In genomic region chr12:112937741-112938719, GRCh38 we compare ENCODE assay signal across 1 cellular context.
TF ChIP-seq lines count a peak whose summit lies in the region.

A gene with protein sequence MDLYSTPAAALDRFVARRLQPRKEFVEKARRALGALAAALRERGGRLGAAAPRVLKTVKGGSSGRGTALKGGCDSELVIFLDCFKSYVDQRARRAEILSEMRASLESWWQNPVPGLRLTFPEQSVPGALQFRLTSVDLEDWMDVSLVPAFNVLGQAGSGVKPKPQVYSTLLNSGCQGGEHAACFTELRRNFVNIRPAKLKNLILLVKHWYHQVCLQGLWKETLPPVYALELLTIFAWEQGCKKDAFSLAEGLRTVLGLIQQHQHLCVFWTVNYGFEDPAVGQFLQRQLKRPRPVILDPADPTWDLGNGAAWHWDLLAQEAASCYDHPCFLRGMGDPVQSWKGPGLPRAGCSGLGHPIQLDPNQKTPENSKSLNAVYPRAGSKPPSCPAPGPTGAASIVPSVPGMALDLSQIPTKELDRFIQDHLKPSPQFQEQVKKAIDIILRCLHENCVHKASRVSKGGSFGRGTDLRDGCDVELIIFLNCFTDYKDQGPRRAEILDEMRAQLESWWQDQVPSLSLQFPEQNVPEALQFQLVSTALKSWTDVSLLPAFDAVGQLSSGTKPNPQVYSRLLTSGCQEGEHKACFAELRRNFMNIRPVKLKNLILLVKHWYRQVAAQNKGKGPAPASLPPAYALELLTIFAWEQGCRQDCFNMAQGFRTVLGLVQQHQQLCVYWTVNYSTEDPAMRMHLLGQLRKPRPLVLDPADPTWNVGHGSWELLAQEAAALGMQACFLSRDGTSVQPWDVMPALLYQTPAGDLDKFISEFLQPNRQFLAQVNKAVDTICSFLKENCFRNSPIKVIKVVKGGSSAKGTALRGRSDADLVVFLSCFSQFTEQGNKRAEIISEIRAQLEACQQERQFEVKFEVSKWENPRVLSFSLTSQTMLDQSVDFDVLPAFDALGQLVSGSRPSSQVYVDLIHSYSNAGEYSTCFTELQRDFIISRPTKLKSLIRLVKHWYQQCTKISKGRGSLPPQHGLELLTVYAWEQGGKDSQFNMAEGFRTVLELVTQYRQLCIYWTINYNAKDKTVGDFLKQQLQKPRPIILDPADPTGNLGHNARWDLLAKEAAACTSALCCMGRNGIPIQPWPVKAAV (plus strand): TSS chr12:112938474. CDS start chr12:112938531, 57 bp downstream.

TF ChIP-seq in GM12878, 131 proteins besides CTCF, POLR2A, EP300 and RAD21 (continued from another document and continues in another):
- TF ChIP-seq ZNF687 (IDR thresholded peaks at IDR 0.05) (peak; percentile 27; the same call in 1 of the 2 replicates), NR2F1 (conservative IDR thresholded peaks at IDR 0.05) (peak; percentile 44; the same call in 1 of the 2 replicates), E4F1 (IDR thresholded peaks at IDR 0.05; ENCODE audit: borderline replicate concordance, partially characterized antibody) (peak; percentile 53), SMAD1 (IDR thresholded peaks at IDR 0.05; ENCODE audit: low read depth, partially characterized antibody) (no peak), KDM1A (IDR thresholded peaks at IDR 0.05; ENCODE audit: borderline replicate concordance) (no peak), ESRRA (IDR thresholded peaks at IDR 0.05; ENCODE audit: low read length) (no peak), STAT3 (IDR thresholded peaks at IDR 0.05; ENCODE audit: low read depth, low read length) (no peak), ASH2L (IDR thresholded peaks at IDR 0.05; ENCODE audit: borderline replicate concordance, low read depth) (no peak), YY1 (IDR thresholded peaks at IDR 0.05; ENCODE audit: low read depth, low read length) (peak; percentile 65), NKRF (conservative IDR thresholded peaks at IDR 0.05) (peak; percentile 54; the same call in 1 of the 2 replicates), NBN (IDR thresholded peaks at IDR 0.05) (peak; percentile 61; the same call in 1 of the 2 replicates), ZBTB4 (CRISPR knock-in tag; IDR thresholded peaks at IDR 0.05) (no peak), MEF2A (IDR thresholded peaks at IDR 0.05; ENCODE audit: insufficient read depth, low read depth, low read length) (no peak), BHLHE40 (IDR thresholded peaks at IDR 0.05; ENCODE audit: borderline replicate concordance in 1 of 2, low read depth in 2 of 2, low read length in 1 of 2) (peak in 1 of 2 experiments; percentile 24; a peak in 1 of 4 replicates), IKZF1 (conservative IDR thresholded peaks at IDR 0.05) (peak; percentile 97), HDAC6 (IDR thresholded peaks at IDR 0.05; ENCODE audit: unreplicated experiment) (no peak), CHD2 (IDR thresholded peaks at IDR 0.05; ENCODE audit: borderline replicate concordance, low read depth, low read length) (0 out of 2 replicates have a peak, but pooled peaks have one; percentile 17), RUNX3 (IDR thresholded peaks at IDR 0.05; ENCODE audit: low read length) (0 out of 2 replicates have a peak, but pooled peaks have one; percentile 23), TARDBP (IDR thresholded peaks at IDR 0.05; ENCODE audit: borderline replicate concordance) (no peak), ZNF622 (IDR thresholded peaks at IDR 0.05) (no peak)
- TF ChIP-seq, protein P1, sequence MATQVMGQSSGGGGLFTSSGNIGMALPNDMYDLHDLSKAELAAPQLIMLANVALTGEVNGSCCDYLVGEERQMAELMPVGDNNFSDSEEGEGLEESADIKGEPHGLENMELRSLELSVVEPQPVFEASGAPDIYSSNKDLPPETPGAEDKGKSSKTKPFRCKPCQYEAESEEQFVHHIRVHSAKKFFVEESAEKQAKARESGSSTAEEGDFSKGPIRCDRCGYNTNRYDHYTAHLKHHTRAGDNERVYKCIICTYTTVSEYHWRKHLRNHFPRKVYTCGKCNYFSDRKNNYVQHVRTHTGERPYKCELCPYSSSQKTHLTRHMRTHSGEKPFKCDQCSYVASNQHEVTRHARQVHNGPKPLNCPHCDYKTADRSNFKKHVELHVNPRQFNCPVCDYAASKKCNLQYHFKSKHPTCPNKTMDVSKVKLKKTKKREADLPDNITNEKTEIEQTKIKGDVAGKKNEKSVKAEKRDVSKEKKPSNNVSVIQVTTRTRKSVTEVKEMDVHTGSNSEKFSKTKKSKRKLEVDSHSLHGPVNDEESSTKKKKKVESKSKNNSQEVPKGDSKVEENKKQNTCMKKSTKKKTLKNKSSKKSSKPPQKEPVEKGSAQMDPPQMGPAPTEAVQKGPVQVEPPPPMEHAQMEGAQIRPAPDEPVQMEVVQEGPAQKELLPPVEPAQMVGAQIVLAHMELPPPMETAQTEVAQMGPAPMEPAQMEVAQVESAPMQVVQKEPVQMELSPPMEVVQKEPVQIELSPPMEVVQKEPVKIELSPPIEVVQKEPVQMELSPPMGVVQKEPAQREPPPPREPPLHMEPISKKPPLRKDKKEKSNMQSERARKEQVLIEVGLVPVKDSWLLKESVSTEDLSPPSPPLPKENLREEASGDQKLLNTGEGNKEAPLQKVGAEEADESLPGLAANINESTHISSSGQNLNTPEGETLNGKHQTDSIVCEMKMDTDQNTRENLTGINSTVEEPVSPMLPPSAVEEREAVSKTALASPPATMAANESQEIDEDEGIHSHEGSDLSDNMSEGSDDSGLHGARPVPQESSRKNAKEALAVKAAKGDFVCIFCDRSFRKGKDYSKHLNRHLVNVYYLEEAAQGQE (IDR thresholded peaks at IDR 0.05; ENCODE audit: low read depth, low read length), result peak; percentile 55; the same call in 1 of the 2 replicates
- TF ChIP-seq, protein P2, sequence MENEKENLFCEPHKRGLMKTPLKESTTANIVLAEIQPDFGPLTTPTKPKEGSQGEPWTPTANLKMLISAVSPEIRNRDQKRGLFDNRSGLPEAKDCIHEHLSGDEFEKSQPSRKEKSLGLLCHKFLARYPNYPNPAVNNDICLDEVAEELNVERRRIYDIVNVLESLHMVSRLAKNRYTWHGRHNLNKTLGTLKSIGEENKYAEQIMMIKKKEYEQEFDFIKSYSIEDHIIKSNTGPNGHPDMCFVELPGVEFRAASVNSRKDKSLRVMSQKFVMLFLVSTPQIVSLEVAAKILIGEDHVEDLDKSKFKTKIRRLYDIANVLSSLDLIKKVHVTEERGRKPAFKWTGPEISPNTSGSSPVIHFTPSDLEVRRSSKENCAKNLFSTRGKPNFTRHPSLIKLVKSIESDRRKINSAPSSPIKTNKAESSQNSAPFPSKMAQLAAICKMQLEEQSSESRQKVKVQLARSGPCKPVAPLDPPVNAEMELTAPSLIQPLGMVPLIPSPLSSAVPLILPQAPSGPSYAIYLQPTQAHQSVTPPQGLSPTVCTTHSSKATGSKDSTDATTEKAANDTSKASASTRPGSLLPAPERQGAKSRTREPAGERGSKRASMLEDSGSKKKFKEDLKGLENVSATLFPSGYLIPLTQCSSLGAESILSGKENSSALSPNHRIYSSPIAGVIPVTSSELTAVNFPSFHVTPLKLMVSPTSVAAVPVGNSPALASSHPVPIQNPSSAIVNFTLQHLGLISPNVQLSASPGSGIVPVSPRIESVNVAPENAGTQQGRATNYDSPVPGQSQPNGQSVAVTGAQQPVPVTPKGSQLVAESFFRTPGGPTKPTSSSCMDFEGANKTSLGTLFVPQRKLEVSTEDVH (IDR thresholded peaks at IDR 0.05; ENCODE audit: low read depth, partially characterized antibody), result peak; percentile 21
- TF ChIP-seq, protein P3, sequence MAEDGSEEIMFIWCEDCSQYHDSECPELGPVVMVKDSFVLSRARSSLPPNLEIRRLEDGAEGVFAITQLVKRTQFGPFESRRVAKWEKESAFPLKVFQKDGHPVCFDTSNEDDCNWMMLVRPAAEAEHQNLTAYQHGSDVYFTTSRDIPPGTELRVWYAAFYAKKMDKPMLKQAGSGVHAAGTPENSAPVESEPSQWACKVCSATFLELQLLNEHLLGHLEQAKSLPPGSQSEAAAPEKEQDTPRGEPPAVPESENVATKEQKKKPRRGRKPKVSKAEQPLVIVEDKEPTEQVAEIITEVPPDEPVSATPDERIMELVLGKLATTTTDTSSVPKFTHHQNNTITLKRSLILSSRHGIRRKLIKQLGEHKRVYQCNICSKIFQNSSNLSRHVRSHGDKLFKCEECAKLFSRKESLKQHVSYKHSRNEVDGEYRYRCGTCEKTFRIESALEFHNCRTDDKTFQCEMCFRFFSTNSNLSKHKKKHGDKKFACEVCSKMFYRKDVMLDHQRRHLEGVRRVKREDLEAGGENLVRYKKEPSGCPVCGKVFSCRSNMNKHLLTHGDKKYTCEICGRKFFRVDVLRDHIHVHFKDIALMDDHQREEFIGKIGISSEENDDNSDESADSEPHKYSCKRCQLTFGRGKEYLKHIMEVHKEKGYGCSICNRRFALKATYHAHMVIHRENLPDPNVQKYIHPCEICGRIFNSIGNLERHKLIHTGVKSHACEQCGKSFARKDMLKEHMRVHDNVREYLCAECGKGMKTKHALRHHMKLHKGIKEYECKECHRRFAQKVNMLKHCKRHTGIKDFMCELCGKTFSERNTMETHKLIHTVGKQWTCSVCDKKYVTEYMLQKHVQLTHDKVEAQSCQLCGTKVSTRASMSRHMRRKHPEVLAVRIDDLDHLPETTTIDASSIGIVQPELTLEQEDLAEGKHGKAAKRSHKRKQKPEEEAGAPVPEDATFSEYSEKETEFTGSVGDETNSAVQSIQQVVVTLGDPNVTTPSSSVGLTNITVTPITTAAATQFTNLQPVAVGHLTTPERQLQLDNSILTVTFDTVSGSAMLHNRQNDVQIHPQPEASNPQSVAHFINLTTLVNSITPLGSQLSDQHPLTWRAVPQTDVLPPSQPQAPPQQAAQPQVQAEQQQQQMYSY (CRISPR knock-in tag; IDR thresholded peaks at IDR 0.05), result no peak
